In the genomic region with DNA sequence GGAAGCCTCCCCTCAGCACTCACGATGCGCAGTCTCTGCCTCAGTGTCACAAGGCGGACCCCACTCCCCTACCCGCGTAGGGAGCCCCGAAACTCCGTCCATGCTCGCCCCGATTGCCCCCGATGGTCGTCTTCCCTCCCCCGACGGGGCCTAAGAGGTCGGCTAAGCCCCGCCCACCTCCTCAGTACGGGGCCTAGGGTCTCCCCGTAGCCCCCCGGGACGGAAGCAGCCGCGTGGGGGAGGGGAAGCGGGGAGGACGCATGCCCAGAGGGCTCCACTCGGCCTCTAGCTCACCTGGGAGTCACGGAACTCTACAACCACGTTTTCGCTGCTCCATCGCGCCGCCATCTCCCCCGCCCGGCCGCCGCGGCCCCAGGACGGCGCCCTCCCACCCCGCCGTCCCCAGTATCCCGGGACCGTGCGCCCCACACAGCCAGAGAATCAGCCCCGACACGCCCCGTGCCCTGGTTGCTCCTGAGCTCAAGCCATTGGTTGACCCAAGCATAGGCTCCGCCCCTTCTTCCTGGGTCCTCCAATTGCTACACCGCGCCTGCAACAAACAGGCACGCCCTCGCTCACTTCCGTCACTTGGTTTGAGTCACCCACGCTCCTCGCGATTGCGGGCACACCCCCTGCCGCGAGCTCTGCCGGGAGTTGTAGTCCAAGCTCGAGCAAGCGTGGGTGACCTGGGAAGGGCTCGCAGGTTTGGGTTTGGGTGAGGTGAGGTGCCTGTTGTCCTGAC, we compare ENCODE assay signal across 8 cellular contexts. TPM values are rescaled to one million over a fixed set of nuclear protein-coding genes. Genes with fewer than 3 reads are reported as not detected.
DNase-seq lines count a peak whose midpoint lies in the region; ATAC-seq and TF ChIP-seq lines count a peak whose summit lies in the region.

A gene with protein sequence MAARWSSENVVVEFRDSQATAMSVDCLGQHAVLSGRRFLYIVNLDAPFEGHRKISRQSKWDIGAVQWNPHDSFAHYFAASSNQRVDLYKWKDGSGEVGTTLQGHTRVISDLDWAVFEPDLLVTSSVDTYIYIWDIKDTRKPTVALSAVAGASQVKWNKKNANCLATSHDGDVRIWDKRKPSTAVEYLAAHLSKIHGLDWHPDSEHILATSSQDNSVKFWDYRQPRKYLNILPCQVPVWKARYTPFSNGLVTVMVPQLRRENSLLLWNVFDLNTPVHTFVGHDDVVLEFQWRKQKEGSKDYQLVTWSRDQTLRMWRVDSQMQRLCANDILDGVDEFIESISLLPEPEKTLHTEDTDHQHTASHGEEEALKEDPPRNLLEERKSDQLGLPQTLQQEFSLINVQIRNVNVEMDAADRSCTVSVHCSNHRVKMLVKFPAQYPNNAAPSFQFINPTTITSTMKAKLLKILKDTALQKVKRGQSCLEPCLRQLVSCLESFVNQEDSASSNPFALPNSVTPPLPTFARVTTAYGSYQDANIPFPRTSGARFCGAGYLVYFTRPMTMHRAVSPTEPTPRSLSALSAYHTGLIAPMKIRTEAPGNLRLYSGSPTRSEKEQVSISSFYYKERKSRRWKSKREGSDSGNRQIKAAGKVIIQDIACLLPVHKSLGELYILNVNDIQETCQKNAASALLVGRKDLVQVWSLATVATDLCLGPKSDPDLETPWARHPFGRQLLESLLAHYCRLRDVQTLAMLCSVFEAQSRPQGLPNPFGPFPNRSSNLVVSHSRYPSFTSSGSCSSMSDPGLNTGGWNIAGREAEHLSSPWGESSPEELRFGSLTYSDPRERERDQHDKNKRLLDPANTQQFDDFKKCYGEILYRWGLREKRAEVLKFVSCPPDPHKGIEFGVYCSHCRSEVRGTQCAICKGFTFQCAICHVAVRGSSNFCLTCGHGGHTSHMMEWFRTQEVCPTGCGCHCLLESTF (minus strand): TSS at position 454 of the 742 bp plus-strand sequence. CDS start 106 bp downstream, at position 348.

- DNase-seq in NCI-H2196 treated with DMSO at 0.1 percent for 48 hours (lab: John Stamatoyannopoulos, UW; ENCODE audit: unreplicated experiment) (peak; percentile 92), breast epithelium (ENCODE audit: low spot score in 2 of 2) (peak; percentile 99 to 100)

- H3K36me3 ChIP-seq in ACC112 (ENCODE audit: insufficient read depth, low read length) (no peaks in the 10 kb centered on the region), breast epithelium (no peaks in the 10 kb centered on the region)

- H2AFZ ChIP-seq in ACC112 (ENCODE audit: low read length, unreplicated experiment) = peak within 1 kb of the TSS; percentile 85

- no peak for TF ChIP-seq POLR2A in breast epithelium (IDR thresholded peaks at IDR 0.05)

- no peaks in the 10 kb centered on the region for H3K4me1 ChIP-seq in ACC112 (ENCODE audit: control insufficient read depth, insufficient read depth, low read length, unreplicated experiment)
- no peaks in the 10 kb centered on the region for H3K4me1 ChIP-seq in breast epithelium

- H3K27ac ChIP-seq in ACC112 (ENCODE audit: low read depth, low read length) (no peak within 1 kb of the TSS), VCaP (peak within 1 kb of the TSS; percentile 63; the same call in 1 of the 2 replicates), breast epithelium (peak within 1 kb of the TSS; percentile 89 to 90), skin epidermis (peak within 1 kb of the TSS; percentile 64 to 96 (median 87))

- intact Hi-C loops in breast epithelium (cut with DNase I; ENCODE audit: low total_unique reads) = no loop called here

- H3K9me3 ChIP-seq in breast epithelium (no peaks in the 10 kb centered on the region), iPS-18c (ENCODE audit: control insufficient read depth, insufficient read depth, low read length) (no peaks in the 10 kb centered on the region)

- H3K27me3 ChIP-seq in ACC112 (ENCODE audit: insufficient read depth, low read length) = no peaks in the 10 kb centered on the region
- no peaks in the 10 kb centered on the region for H3K27me3 ChIP-seq in breast epithelium

- H3K79me2 ChIP-seq in ACC112 (ENCODE audit: control insufficient read depth, insufficient read depth, low read length, unreplicated experiment) = peaks cover 16% of the 10 kb centered on the region

- ATAC-seq in GM18870 (IDR thresholded peaks at IDR 0.05; ENCODE audit: unreplicated experiment) (peak; percentile 99), HG03135 (IDR thresholded peaks at IDR 0.05; ENCODE audit: unreplicated experiment) (peak; percentile 99)

- H3K4me3 ChIP-seq in ACC112 (ENCODE audit: low read depth, low read length) = peak within 1 kb of the TSS; percentile 93
- peak within 1 kb of the TSS; percentile 90 to 99 (median 95) for H3K4me3 ChIP-seq in breast epithelium
- H3K4me3 ChIP-seq in iPS-18c (ENCODE audit: insufficient read depth, low read depth, low read length) = peak within 1 kb of the TSS; percentile 98
- H3K4me3 ChIP-seq in skin epidermis = peak within 1 kb of the TSS; percentile 87 to 100 (median 97)

- TF ChIP-seq CTCF in VCaP (conservative IDR thresholded peaks at IDR 0.05) (no peak), breast epithelium (IDR thresholded peaks at IDR 0.05) (no peak)

RNA-seq across cellular contexts. Expression of the gene that starts here (rescaled TPM):
- 10 to 100 TPM; 21.8 to 61.0 (median 43.6) TPM for total RNA-seq in breast epithelium
